In the genomic region with DNA sequence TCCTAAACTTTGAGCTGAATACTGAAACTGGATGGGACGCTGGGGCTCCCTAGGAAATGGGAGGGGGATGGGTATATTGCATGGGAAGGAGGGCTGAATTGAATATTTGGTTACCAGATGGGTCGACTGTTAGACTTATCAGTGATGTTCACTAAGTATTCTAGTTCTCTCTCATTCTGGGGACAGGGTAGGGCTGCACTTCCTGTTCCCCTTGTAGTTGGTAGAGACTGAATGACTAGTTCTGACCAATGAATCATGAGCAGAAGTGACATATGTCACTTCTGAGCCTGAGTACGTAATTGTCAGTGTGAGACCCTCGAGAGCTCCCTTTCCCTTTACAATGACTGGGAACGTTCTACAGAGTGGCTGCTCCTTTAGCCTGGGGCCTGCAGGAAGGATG, we compare ENCODE assay signal across 25 cellular contexts. TPM values are rescaled to one million over a fixed set of nuclear protein-coding genes. Genes with fewer than 3 reads are reported as not detected.
DNase-seq lines count a peak whose midpoint lies in the region; ATAC-seq and TF ChIP-seq lines count a peak whose summit lies in the region.
"Had no signal": no experiment of that assay in that cellular context is flagged by ENCODE, and none has a peak within 500 bp of the region (broad histone marks: within the 10 kb centered on the region; RNA-seq: fewer than 3 reads in every experiment).

No MANE protein-coding gene starts in this region.

- H3K27ac Mint-ChIP-seq in activated CD8-positive, alpha-beta memory T cell treated with anti-CD3 and anti-CD28 coated beads, Interleukin-2, amount 10 ng/mL, durations not matched to agents 7 days and 5 days: no peak overlapping the region
- H3K27ac Mint-ChIP-seq: CD8-positive, alpha-beta memory T cell; H9; HFFc6 had no signal

- H3K9me3 ChIP-seq in OCI-LY3 (ENCODE audit: insufficient read depth, low read length) (no peaks in the 10 kb centered on the region), lower lobe of right lung (no peaks in the 10 kb centered on the region), thyroid gland (no peaks in the 10 kb centered on the region)

- CTCF ChIA-PET in activated CD8-positive, alpha-beta memory T cell treated with anti-CD3 and anti-CD28 coated beads, Interleukin-2, amount 10 ng/mL, durations not matched to agents 7 days and 5 days (lab: Charles Lee): no interaction called here

- H3K36me3 ChIP-seq in OCI-LY3 (replicated peaks; ENCODE audit: low read depth, low read length) (no peaks in the 10 kb centered on the region), lower lobe of right lung (no peaks in the 10 kb centered on the region), thyroid gland (no peaks in the 10 kb centered on the region)

- H3K4me3 Mint-ChIP-seq in activated CD8-positive, alpha-beta memory T cell treated with anti-CD3 and anti-CD28 coated beads, Interleukin-2, amount 10 ng/mL, durations not matched to agents 7 days and 5 days: no peak overlapping the region
- H3K4me3 Mint-ChIP-seq: CD8-positive, alpha-beta memory T cell; H9; HFFc6 had no signal

- TF ChIP-seq CTCF in OCI-LY3 (IDR thresholded peaks at IDR 0.05; ENCODE audit: low read depth, low read length) (no peak), lower lobe of right lung (IDR thresholded peaks at IDR 0.05) (no peak), thyroid gland (IDR thresholded peaks at IDR 0.05) (no peak), dorsolateral prefrontal cortex (IDR thresholded peaks at IDR 0.05 in 54 of 56, conservative IDR thresholded peaks at IDR 0.05 in 2 of 56; ENCODE audit: low read depth in 1 of 56, partially characterized antibody in 56 of 56) (no peak)

- no peak overlapping the region for H3K9ac ChIP-seq in OCI-LY3 (ENCODE audit: low read length)

- intact Hi-C loops in lower lobe of right lung (cut with DNase I): no loop called here
- intact Hi-C loops in thyroid gland (cut with DNase I): no loop called here
- intact Hi-C loops in dorsolateral prefrontal cortex (cut with DNase I): no loop called here
- intact Hi-C loops in cardiac septum (cut with DNase I): no loop called here

- WGBS in thyroid gland, 2 donors: 89% methylated on average over 5 of the region's 5 CpGs

- H3K4me1 ChIP-seq in OCI-LY3 (ENCODE audit: low read length) (0 out of 2 replicates have a peak, but pooled peaks cover 5% of the 10 kb centered on the region), lower lobe of right lung (no peaks in the 10 kb centered on the region), thyroid gland (peaks cover 0 to 20% of the 10 kb centered on the region in 2 donors)

- no peak for TF ChIP-seq POLR2A in thyroid gland (IDR thresholded peaks at IDR 0.05)

- peaks cover 16% of the 10 kb centered on the region for H3K27me3 Mint-ChIP-seq in activated CD8-positive, alpha-beta memory T cell treated with anti-CD3 and anti-CD28 coated beads, Interleukin-2, amount 10 ng/mL, durations not matched to agents 7 days and 5 days

- no peak overlapping the region for H3K4me2 ChIP-seq in OCI-LY3 (ENCODE audit: low read length)

- no peaks in the 10 kb centered on the region for H3K27me3 ChIP-seq in OCI-LY3 (ENCODE audit: low read depth, low read length)
- no peaks in the 10 kb centered on the region for H3K27me3 ChIP-seq in lower lobe of right lung (ENCODE audit: low read depth)
- no peaks in the 10 kb centered on the region for H3K27me3 ChIP-seq in thyroid gland
- no peaks in the 10 kb centered on the region for H3K27me3 ChIP-seq in dorsolateral prefrontal cortex

- H3K4me1 Mint-ChIP-seq in activated CD8-positive, alpha-beta memory T cell treated with anti-CD3 and anti-CD28 coated beads, Interleukin-2, amount 10 ng/mL, durations not matched to agents 7 days and 5 days: peaks cover 10% of the 10 kb centered on the region
- H3K4me1 Mint-ChIP-seq: CD8-positive, alpha-beta memory T cell had no signal

- DNase-seq in activated CD8-positive, alpha-beta memory T cell treated with anti-CD3 and anti-CD28 coated beads, Interleukin-2, amount 10 ng/mL, durations not matched to agents 7 days and 5 days: no peak
- no peak for DNase-seq in activated CD8-positive, alpha-beta memory T cell treated with anti-CD3 and anti-CD28 coated beads, Interleukin-2, amount 50 U/mL, for 48 hours
- DNase-seq in lower lobe of right lung: no peak
- no peak for DNase-seq in thyroid gland
- no peak for DNase-seq in dorsolateral prefrontal cortex
- DNase-seq in effector CD4-positive, alpha-beta T cell: no peak
- no peak for DNase-seq in cardiac septum (ENCODE audit: low spot score)
- DNase-seq: Calu3; CD8-positive, alpha-beta memory T cell; DMS153; H9; HFFc6; MM.1S; NCI-H1694; NCI-H2081; NCI-H2171 treated with DMSO at 0.1 percent for 48 hours; NCI-H524 treated with DMSO at 0.1 percent for 48 hours; NCI-H82 had no signal

- ATAC-seq in activated CD8-positive, alpha-beta memory T cell treated with anti-CD3 and anti-CD28 coated beads, Interleukin-2, amount 10 ng/mL, durations not matched to agents 7 days and 5 days: peak; percentile 55
- peak; percentile 18 to 24 for ATAC-seq in lower lobe of right lung
- ATAC-seq: K562, Right ventricle myocardium inferior had no signal

- H3K79me2 ChIP-seq in OCI-LY3 (ENCODE audit: low read length): no peaks in the 10 kb centered on the region

- H3K27ac ChIP-seq in OCI-LY3 (ENCODE audit: low read length): no peak overlapping the region
- H3K27ac ChIP-seq in lower lobe of right lung: peak overlapping the region; percentile 38
- H3K27ac ChIP-seq in thyroid gland: peak overlapping the region in 2 of 3 donors; percentile 1 to 53
- H3K27ac ChIP-seq in dorsolateral prefrontal cortex: no peak overlapping the region
- H3K27ac ChIP-seq: C4-2B had no signal

- H4K20me1 ChIP-seq in OCI-LY3 (ENCODE audit: insufficient read depth, low read length): no peaks in the 10 kb centered on the region

- H2AFZ ChIP-seq in OCI-LY3 (ENCODE audit: low read depth, low read length): peak overlapping the region; percentile 29

- H3K4me3 ChIP-seq in OCI-LY3 (ENCODE audit: low read length): no peak overlapping the region
- no peak overlapping the region for H3K4me3 ChIP-seq in lower lobe of right lung
- no peak overlapping the region for H3K4me3 ChIP-seq in thyroid gland (replicated peaks in 1 of 3)
- H3K4me3 ChIP-seq in dorsolateral prefrontal cortex: no peak overlapping the region
- H3K4me3 ChIP-seq: K562 had no signal

- no peaks in the 10 kb centered on the region for H3K36me3 Mint-ChIP-seq in activated CD8-positive, alpha-beta memory T cell treated with anti-CD3 and anti-CD28 coated beads, Interleukin-2, amount 10 ng/mL, durations not matched to agents 7 days and 5 days
- H3K36me3 Mint-ChIP-seq: CD8-positive, alpha-beta memory T cell had no signal

- no peaks in the 10 kb centered on the region for H3K9me3 Mint-ChIP-seq in activated CD8-positive, alpha-beta memory T cell treated with anti-CD3 and anti-CD28 coated beads, Interleukin-2, amount 10 ng/mL, durations not matched to agents 7 days and 5 days (ENCODE audit: low read depth)
- H3K9me3 Mint-ChIP-seq: CD8-positive, alpha-beta memory T cell; H9; HFFc6 had no signal

RNA-seq across cellular contexts. Expression of gene DMRT1, which starts 55.5 kb away (rescaled TPM):
- total RNA-seq in activated CD8-positive, alpha-beta memory T cell treated with anti-CD3 and anti-CD28 coated beads, Interleukin-2, amount 10 ng/mL, durations not matched to agents 7 days and 5 days: under 1 TPM in 1 of 2 experiments, not detected in 1; 0.21 TPM
- total RNA-seq in lower lobe of right lung (not detected), thyroid gland (1 to 10 TPM in 1 of 4 donors, under 1 TPM in 2, not detected in 1; 0.33 to 2.0 (median 0.94) TPM), dorsolateral prefrontal cortex (not detected), cardiac septum (not detected)
- total RNA-seq: Calu3; CD8-positive, alpha-beta memory T cell; G401; H9; HFFc6; K562; LHCN-M2; Right ventricle myocardium inferior; SK-MEL-5 had no signal

Comparison
In these comparisons a context has a peak if more than half of its experiments do, and no peak if none do; other contexts are left out.
1. H3K27ac ChIP-seq: peak in lower lobe of right lung (single experiment) and thyroid gland (2 of 3); none in OCI-LY3 (single experiment) and dorsolateral prefrontal cortex (0 of 59).